12 cellular contexts compared by ENCODE assay signal in the genomic region with DNA sequence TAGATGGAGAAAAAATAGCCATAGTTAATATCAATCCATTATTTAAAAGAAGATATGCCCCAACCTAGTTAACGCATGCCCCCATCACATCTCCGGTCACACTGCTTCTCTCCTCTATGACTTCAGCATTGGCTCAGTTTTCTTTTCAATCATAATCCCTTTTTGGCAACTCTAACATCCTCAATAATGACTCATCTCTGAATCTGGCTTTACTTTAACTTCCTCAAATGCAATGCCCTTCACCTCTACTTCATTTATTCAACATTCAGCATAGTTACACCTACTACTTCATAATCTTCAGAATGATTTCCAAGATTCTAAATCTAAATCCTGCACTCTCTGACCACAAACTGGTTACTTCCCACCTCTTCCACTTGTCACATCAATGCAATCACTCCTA.
A peak's percentile ranks its signal among the peaks of the same experiment; 100 is the strongest.
DNase-seq lines count a peak whose midpoint lies in the region; ATAC-seq, FAIRE-seq and TF ChIP-seq lines count a peak whose summit lies in the region.
"Had no signal": no experiment of that assay in that cellular context is flagged by ENCODE, and none has a peak within 500 bp of the region (broad histone marks: within the 10 kb centered on the region; RNA-seq: fewer than 3 reads in every experiment).

No MANE protein-coding gene starts in this region.

- H3K36me3 ChIP-seq in testis (ENCODE audit: low read depth, missing control alignments) (no peaks in the 10 kb centered on the region), Caco-2 (ENCODE audit: control insufficient read depth, insufficient read depth, low read length) (no peaks in the 10 kb centered on the region)
- H3K36me3 ChIP-seq: gastrocnemius medialis had no signal

- H3K27me3 Mint-ChIP-seq in Caco-2 (ENCODE audit: insufficient read depth, unreplicated experiment), result peaks cover 5% of the 10 kb centered on the region

- no peak overlapping the region for H3K4me3 Mint-ChIP-seq in Caco-2 (ENCODE audit: unreplicated experiment)
- H3K4me3 Mint-ChIP-seq: nephron had no signal

- BruUV-seq in Caco-2 (replicated peaks; lab: Mats Ljungman, UMichigan), result no TSS peak

- no peaks in the 10 kb centered on the region for H3K36me3 Mint-ChIP-seq in Caco-2 (ENCODE audit: insufficient read depth, unreplicated experiment)

- H3K4me1 Mint-ChIP-seq in Caco-2 (ENCODE audit: low read depth, unreplicated experiment), result no peaks in the 10 kb centered on the region
- H3K4me1 Mint-ChIP-seq: nephron had no signal

- FAIRE-seq in GM12892 (lab: Jason Lieb, UNC), result peak; percentile 69
- FAIRE-seq: K562 had no signal

- TF ChIP-seq CTCF in astrocyte of the spinal cord (IDR thresholded peaks at IDR 0.05; ENCODE audit: low read depth, low read length) (no peak), testis (IDR thresholded peaks at IDR 0.05) (no peak), Caco-2 (IDR thresholded peaks at IDR 0.05; ENCODE audit: insufficient read depth in 1 of 2, low read depth in 1 of 2, low read length in 1 of 2, severe bottlenecking in 1 of 2, unreplicated experiment in 1 of 2) (no peak)

- no peak overlapping the region for H3K27ac ChIP-seq in testis
- H3K27ac ChIP-seq: gastrocnemius medialis had no signal

- TF ChIP-seq POLR2A in GM12892 (IDR thresholded peaks at IDR 0.05; ENCODE audit: low read depth, low read length) (no peak), testis (IDR thresholded peaks at IDR 0.05) (no peak)

- CTCF ChIA-PET in Caco-2 (lab: Charles Lee), result no interaction called here

- in situ Hi-C loops in astrocyte of the spinal cord (cut with HindIII; ENCODE audit: low sequenced_read_pairs), result no loop called here

- peak; percentile 98 for ATAC-seq in GM21515 (IDR thresholded peaks at IDR 0.05; ENCODE audit: unreplicated experiment)
- ATAC-seq in HG03342 (IDR thresholded peaks at IDR 0.05; ENCODE audit: unreplicated experiment), result peak; percentile 99
- ATAC-seq: gastrocnemius medialis, K562 had no signal

- no peaks in the 10 kb centered on the region for H3K9me3 ChIP-seq in testis
- no peaks in the 10 kb centered on the region for H3K9me3 ChIP-seq in Caco-2
- H3K9me3 ChIP-seq: gastrocnemius medialis had no signal

- POLR2A ChIA-PET in Caco-2 (lab: Charles Lee), result no interaction called here

- no peak for DNase-seq in GM12892 (ENCODE audit: insufficient read length)
- peak; percentile 29 for DNase-seq in astrocyte of the spinal cord (ENCODE audit: low read depth, low spot score)
- DNase-seq in testis, result no peak
- DNase-seq in NCI-H524 treated with DMSO at 0.1 percent for 48 hours (lab: John Stamatoyannopoulos, UW), result no peak
- DNase-seq in Caco-2, result no peak
- no peak for DNase-seq in activated CD4-positive, CD25-positive, alpha-beta regulatory T cell treated with anti-CD3 and anti-CD28 coated beads, Interleukin-2, amount 50 U/mL, for 72 hours
- DNase-seq: activated effector memory CD4-positive, alpha-beta T cell treated with anti-CD3 and anti-CD28 coated beads, Interleukin-2, amount 50 U/mL, for 16 hours; gastrocnemius medialis had no signal

- H3K4me3 ChIP-seq in astrocyte of the spinal cord (ENCODE audit: low read depth, low read length), result no peak overlapping the region
- H3K4me3 ChIP-seq in testis, result no peak overlapping the region
- H3K4me3 ChIP-seq in Caco-2 (ENCODE audit: low read depth, low read length), result no peak overlapping the region
- H3K4me3 ChIP-seq: gastrocnemius medialis, K562 had no signal

- no peaks in the 10 kb centered on the region for H3K4me1 ChIP-seq in testis
- H3K4me1 ChIP-seq in Caco-2, result no peaks in the 10 kb centered on the region
- H3K4me1 ChIP-seq: gastrocnemius medialis had no signal

- intact Hi-C loops in testis (cut with DNase I; ENCODE audit: low total_unique reads) (no loop called here), Caco-2 (cut with micrococcal nuclease; ENCODE audit: unreplicated experiment) (no loop called here)

- no peak overlapping the region for H3K27ac Mint-ChIP-seq in Caco-2 (ENCODE audit: unreplicated experiment)
- H3K27ac Mint-ChIP-seq: nephron had no signal

- H3K9me3 Mint-ChIP-seq in Caco-2 (ENCODE audit: unreplicated experiment), result peaks cover 11% of the 10 kb centered on the region

- no peaks in the 10 kb centered on the region for H3K27me3 ChIP-seq in testis
- no peaks in the 10 kb centered on the region for H3K27me3 ChIP-seq in Caco-2 (replicated peaks; ENCODE audit: control insufficient read depth, insufficient read depth, low read length)
- H3K27me3 ChIP-seq: gastrocnemius medialis had no signal

- WGBS in testis, 2 donors, result 81 to 93% methylated on average over 2 of the region's 2 CpGs
